ENCODE assay signal across 26 cellular contexts in the genomic region with DNA sequence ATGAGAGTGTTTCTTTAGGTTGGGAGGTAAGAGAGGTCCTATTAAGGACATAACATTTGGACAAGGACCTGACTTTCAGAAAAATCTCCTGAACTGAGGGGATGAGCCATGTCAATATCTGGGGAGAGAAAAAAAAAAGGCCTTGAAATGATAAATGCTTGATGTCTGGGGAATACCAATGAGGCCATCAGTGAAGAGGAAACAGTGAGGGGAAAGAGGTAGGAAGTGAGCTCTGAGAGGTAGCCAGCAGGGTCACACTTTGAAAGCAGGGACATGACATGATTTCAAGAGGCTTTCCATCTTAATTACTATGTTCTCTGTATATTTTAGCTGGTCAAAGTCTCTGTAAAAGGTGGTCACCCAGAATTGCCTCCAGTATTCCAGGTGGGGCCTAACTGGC. TPM values are rescaled to one million over a fixed set of nuclear protein-coding genes. Genes with fewer than 3 reads are reported as not detected.
"Had no signal": no experiment of that assay in that cellular context is flagged by ENCODE, and none has a peak within 500 bp of the region (broad histone marks: within the 10 kb centered on the region; RNA-seq: fewer than 3 reads in every experiment).

No MANE protein-coding gene starts in this region.

- H3K9me3 Mint-ChIP-seq: activated naive CD4-positive, alpha-beta T cell treated with anti-CD3 and anti-CD28 coated beads for 36 hours; activated T-cell treated with anti-CD3 and anti-CD28 coated beads, Interleukin-2, amount 50 U/mL, for 4 hours; endodermal cell; mesothelial cell of epicardium; natural killer cell treated with Interleukin-12 subunit alpha and Interleukin-12 subunit beta and Interleukin-15 and Interleukin-18, amount 100 ng/mL, for 72 hours had no signal

- H3K9me3 ChIP-seq: body of pancreas, esophagus squamous epithelium, gastrocnemius medialis, ovary, prostate gland, testis, uterus had no signal

- H3K4me3 Mint-ChIP-seq: activated naive CD4-positive, alpha-beta T cell treated with anti-CD3 and anti-CD28 coated beads for 36 hours; activated T-cell treated with anti-CD3 and anti-CD28 coated beads, Interleukin-2, amount 50 U/mL, for 4 hours; endodermal cell; mesothelial cell of epicardium; natural killer cell treated with Interleukin-12 subunit alpha and Interleukin-12 subunit beta and Interleukin-15 and Interleukin-18, amount 100 ng/mL, for 72 hours had no signal

- H3K4me1 ChIP-seq: prostate gland had no signal

- H3K27ac Mint-ChIP-seq: activated naive CD4-positive, alpha-beta T cell treated with anti-CD3 and anti-CD28 coated beads for 36 hours; endodermal cell; mesothelial cell of epicardium; natural killer cell treated with Interleukin-12 subunit alpha and Interleukin-12 subunit beta and Interleukin-15 and Interleukin-18, amount 100 ng/mL, for 72 hours had no signal

- H3K27me3 Mint-ChIP-seq: natural killer cell treated with Interleukin-12 subunit alpha and Interleukin-12 subunit beta and Interleukin-15 and Interleukin-18, amount 100 ng/mL, for 72 hours had no signal

- H3K36me3 ChIP-seq: cardiac muscle cell, esophagus squamous epithelium, gastrocnemius medialis, ovary, prostate gland, uterus, WERI-Rb-1 had no signal

- H3K4me3 ChIP-seq: body of pancreas, cardiac muscle cell, esophagus squamous epithelium, gastrocnemius medialis, ovary, prostate gland, testis, uterus had no signal

- H3K36me3 Mint-ChIP-seq: mesothelial cell of epicardium; natural killer cell treated with Interleukin-12 subunit alpha and Interleukin-12 subunit beta and Interleukin-15 and Interleukin-18, amount 100 ng/mL, for 72 hours had no signal

- H3K27me3 ChIP-seq: body of pancreas, cardiac muscle cell, esophagus squamous epithelium, gastrocnemius medialis, ovary, testis, uterus had no signal

- DNase-seq: activated CD4-positive, alpha-beta T cell treated with anti-CD3 and anti-CD28 coated beads, Interleukin-2, amount 50 U/mL, for 4 hours; activated CD8-positive, alpha-beta memory T cell treated with anti-CD3 and anti-CD28 coated beads, Interleukin-2, amount 50 U/mL, for 48 hours; activated naive CD4-positive, alpha-beta T cell treated with anti-CD3 and anti-CD28 coated beads for 36 hours; activated T-cell treated with anti-CD3 and anti-CD28 coated beads, Interleukin-2, amount 50 U/mL, for 4 hours; anterior cingulate cortex; body of pancreas; cortex of kidney; endodermal cell; esophagus squamous epithelium; gastrocnemius medialis; hypothalamus; left ventricle myocardium superior; mammary epithelial cell; ovary; stimulated activated CD4-positive, alpha-beta T cell treated with anti-CD3 and anti-CD28 coated beads, Interleukin-2, amount 100 ng/mL, for 48 hours; stimulated activated CD8-positive, alpha-beta memory T cell treated with anti-CD3 and anti-CD28 coated beads, Interleukin-4, amount 100 ng/mL, for 48 hours; stimulated activated naive CD4-positive, alpha-beta T cell; testis; trophoblast cell; uterus; WERI-Rb-1 had no signal

- ATAC-seq: activated T-cell treated with anti-CD3 and anti-CD28 coated beads, Interleukin-2, amount 50 U/mL, for 4 hours; body of pancreas; gastrocnemius medialis; left ventricle myocardium superior; natural killer cell treated with Interleukin-12 subunit alpha and Interleukin-12 subunit beta and Interleukin-15 and Interleukin-18, amount 100 ng/mL, for 72 hours had no signal

- H3K27ac ChIP-seq: body of pancreas, cardiac muscle cell, esophagus squamous epithelium, gastrocnemius medialis, ovary, prostate gland, testis, uterus, WERI-Rb-1 had no signal

RNA-seq across cellular contexts. Expression of gene UBE2L5, which starts 9.9 kb away (rescaled TPM):
- total RNA-seq: activated CD8-positive, alpha-beta memory T cell treated with anti-CD3 and anti-CD28 coated beads for 36 hours; activated naive CD4-positive, alpha-beta T cell treated with anti-CD3 and anti-CD28 coated beads for 36 hours; activated T-cell treated with anti-CD3 and anti-CD28 coated beads, Interleukin-2, amount 50 U/mL, for 4 hours; body of pancreas; endodermal cell; gastrocnemius medialis; left ventricle myocardium superior; mammary epithelial cell; mesothelial cell of epicardium; natural killer cell treated with Interleukin-12 subunit alpha and Interleukin-12 subunit beta and Interleukin-15 and Interleukin-18, amount 100 ng/mL, for 72 hours had no signal
- polyA plus RNA-seq: cardiac muscle cell, mammary epithelial cell had no signal
